Comparison of ENCODE assay signal across 32 cellular contexts in genomic region chr10:67834375-67834774, GRCh38. TPM values are rescaled to one million over a fixed set of nuclear protein-coding genes. Genes with fewer than 3 reads are reported as not detected.
"Had no signal": no experiment of that assay in that cellular context is flagged by ENCODE, and none has a peak within 500 bp of the region (broad histone marks: within the 10 kb centered on the region; RNA-seq: fewer than 3 reads in every experiment).

No MANE protein-coding gene starts in this region.

- H3K27ac ChIP-seq: brain microvascular endothelial cell, coronary artery, foreskin keratinocyte, gastrocnemius medialis, heart left ventricle had no signal

- H3K27ac Mint-ChIP-seq: activated CD4-positive, alpha-beta T cell treated with anti-CD3 and anti-CD28 coated beads for 36 hours; activated CD8-positive, alpha-beta T cell treated with anti-CD3 and anti-CD28 coated beads, Interleukin-2, amount 10 ng/mL, durations not matched to agents 7 days and 5 days; activated naive CD8-positive, alpha-beta T cell; activated T-helper 17 cell treated with anti-CD3 and anti-CD28 coated beads, Interleukin-2, amount 50 U/mL, for 72 hours; dendritic cell treated with granulocyte-macrophage colony-stimulating factor and Interleukin-4, amounts not matched to agents 40 ng/mL and 50 ng/mL, for 4 days; endodermal cell; T-helper 17 cell; T-helper 2 cell treated with Interferon-gamma antibody and Interleukin-4, amounts not matched to agents 5 μg/mL and 100 μg/mL, for 36 hours had no signal

- H3K36me3 ChIP-seq: brain microvascular endothelial cell, gastrocnemius medialis, heart left ventricle had no signal

- H3K4me3 ChIP-seq: coronary artery, gastrocnemius medialis, heart left ventricle had no signal

- H3K9me3 ChIP-seq: gastrocnemius medialis, heart left ventricle had no signal

- H3K9me3 Mint-ChIP-seq: activated T-cell treated with anti-CD3 and anti-CD28 coated beads, Interleukin-2, amount 50 U/mL, for 4 hours; activated T-helper 17 cell treated with anti-CD3 and anti-CD28 coated beads, Interleukin-2, amount 50 U/mL, for 72 hours; central memory CD8-positive, alpha-beta T cell; dendritic cell treated with granulocyte-macrophage colony-stimulating factor and Interleukin-4, amounts not matched to agents 40 ng/mL and 50 ng/mL, for 4 days; endodermal cell; T-helper 2 cell treated with Interferon-gamma antibody and Interleukin-4, amounts not matched to agents 5 μg/mL and 100 μg/mL, for 36 hours had no signal

- ATAC-seq: activated CD4-positive, alpha-beta T cell treated with anti-CD3 and anti-CD28 coated beads for 36 hours; activated CD8-positive, alpha-beta T cell treated with anti-CD3 and anti-CD28 coated beads, Interleukin-2, amount 10 ng/mL, durations not matched to agents 7 days and 5 days; activated T-cell treated with anti-CD3 and anti-CD28 coated beads, Interleukin-2, amount 50 U/mL, for 4 hours; activated T-helper 17 cell treated with anti-CD3 and anti-CD28 coated beads, Interleukin-2, amount 50 U/mL, for 72 hours; esophagus mucosa; foreskin keratinocyte; gastrocnemius medialis; heart left ventricle; T-helper 17 cell had no signal

- H3K27me3 ChIP-seq: brain microvascular endothelial cell, dorsolateral prefrontal cortex, foreskin keratinocyte, gastrocnemius medialis, heart left ventricle had no signal

- H3K4me1 Mint-ChIP-seq: activated T-helper 17 cell treated with anti-CD3 and anti-CD28 coated beads, Interleukin-2, amount 50 U/mL, for 72 hours; central memory CD8-positive, alpha-beta T cell; T-helper 17 cell had no signal

- H3K4me3 Mint-ChIP-seq: activated CD4-positive, alpha-beta T cell treated with anti-CD3 and anti-CD28 coated beads for 36 hours; activated CD8-positive, alpha-beta T cell treated with anti-CD3 and anti-CD28 coated beads, Interleukin-2, amount 10 ng/mL, durations not matched to agents 7 days and 5 days; activated naive CD8-positive, alpha-beta T cell; activated T-cell treated with anti-CD3 and anti-CD28 coated beads, Interleukin-2, amount 50 U/mL, for 4 hours; activated T-helper 17 cell treated with anti-CD3 and anti-CD28 coated beads, Interleukin-2, amount 50 U/mL, for 72 hours; central memory CD8-positive, alpha-beta T cell; dendritic cell treated with granulocyte-macrophage colony-stimulating factor and Interleukin-4, amounts not matched to agents 40 ng/mL and 50 ng/mL, for 4 days; endodermal cell; T-helper 17 cell; T-helper 2 cell treated with Interferon-gamma antibody and Interleukin-4, amounts not matched to agents 5 μg/mL and 100 μg/mL, for 36 hours had no signal

- H3K36me3 Mint-ChIP-seq: activated naive CD8-positive, alpha-beta T cell had no signal

- H3K4me1 ChIP-seq: foreskin keratinocyte had no signal

- DNase-seq: activated CD4-positive, alpha-beta T cell treated with anti-CD3 and anti-CD28 coated beads for 36 hours; activated CD4-positive, alpha-beta T cell treated with anti-CD3 and anti-CD28 coated beads, Interleukin-2, amount 50 U/mL, for 1 hour; activated CD4-positive, alpha-beta T cell treated with anti-CD3 and anti-CD28 coated beads, Interleukin-2, amount 50 U/mL, for 48 hours; activated CD4-positive, CD25-positive, alpha-beta regulatory T cell; activated CD4-positive, CD25-positive, alpha-beta regulatory T cell treated with anti-CD3 and anti-CD28 coated beads, Interleukin-2, amount 50 U/mL, for 72 hours; activated CD8-positive, alpha-beta T cell treated with anti-CD3 and anti-CD28 coated beads, Interleukin-2, amount 10 ng/mL, durations not matched to agents 7 days and 5 days; activated effector memory CD4-positive, alpha-beta T cell treated with Interleukin-2 at 50 U/mL for 16 hours; activated gamma-delta T cell treated with Interleukin-2 at 50 U/mL for 16 hours; activated naive CD4-positive, alpha-beta T cell treated with anti-CD3 and anti-CD28 coated beads, Interleukin-2, amount 50 U/mL, for 16 hours; activated naive CD4-positive, alpha-beta T cell treated with Interleukin-2 at 50 U/mL for 16 hours; activated T-cell treated with anti-CD3 and anti-CD28 coated beads, Interleukin-2, amount 50 U/mL, for 4 hours; amniotic stem cell; anterior cingulate cortex; brain microvascular endothelial cell; dorsolateral prefrontal cortex; effector memory CD4-positive, alpha-beta T cell; endodermal cell; foreskin keratinocyte; gastrocnemius medialis; glutamatergic neuron; heart left ventricle; T-helper 1 cell; T-helper 17 cell; T1000 had no signal

- H3K27me3 Mint-ChIP-seq: activated CD4-positive, alpha-beta T cell treated with anti-CD3 and anti-CD28 coated beads for 36 hours; activated naive CD8-positive, alpha-beta T cell; activated T-helper 17 cell treated with anti-CD3 and anti-CD28 coated beads, Interleukin-2, amount 50 U/mL, for 72 hours; central memory CD8-positive, alpha-beta T cell; dendritic cell treated with granulocyte-macrophage colony-stimulating factor and Interleukin-4, amounts not matched to agents 40 ng/mL and 50 ng/mL, for 4 days; T-helper 17 cell had no signal

RNA-seq across cellular contexts. Expression of gene DNAJC12, which starts 3.6 kb away (rescaled TPM):
- total RNA-seq: bronchial epithelial cell, T-helper 17 cell had no signal
